ENCODE assay signal across 9 cellular contexts in genomic region chr3:10602769-10603768, GRCh38.
A peak's percentile ranks its signal among the peaks of the same experiment; 100 is the strongest.
DNase-seq lines count a peak whose midpoint lies in the region; FAIRE-seq and TF ChIP-seq lines count a peak whose summit lies in the region.
"Had no signal": no experiment of that assay in that cellular context is flagged by ENCODE, and none has a peak within 500 bp of the region (broad histone marks: within the 10 kb centered on the region; RNA-seq: fewer than 3 reads in every experiment).

No MANE protein-coding gene starts in this region.

- peaks cover 33% of the 10 kb centered on the region for H3K27me3 Mint-ChIP-seq in activated T-helper 1 cell treated with anti-CD3 and anti-CD28 coated beads, Interleukin-12 subunit alpha, Interleukin-12 subunit beta, Interleukin-2, Interleukin-4 antibody, amounts not matched to agents 30 ng/mL and 10 ng/mL and 1 ng/mL, durations not matched to agents 14 hours and 24 hours and 36 hours (ENCODE audit: insufficient read depth)
- H3K27me3 Mint-ChIP-seq in osteocyte (ENCODE audit: unreplicated experiment): peaks cover 22% of the 10 kb centered on the region

- peak overlapping the region; percentile 62 for H3K4me3 Mint-ChIP-seq in activated T-helper 1 cell treated with anti-CD3 and anti-CD28 coated beads, Interleukin-12 subunit alpha, Interleukin-12 subunit beta, Interleukin-2, Interleukin-4 antibody, amounts not matched to agents 30 ng/mL and 10 ng/mL and 1 ng/mL, durations not matched to agents 14 hours and 24 hours and 36 hours
- no peak overlapping the region for H3K4me3 Mint-ChIP-seq in osteocyte (ENCODE audit: unreplicated experiment)

- no peak for FAIRE-seq in GM12891 (lab: Jason Lieb, UNC)

- TF ChIP-seq POLR2A in GM12891 (IDR thresholded peaks at IDR 0.05; ENCODE audit: low read depth, low read length): no peak

- peak; percentile 34 for DNase-seq in GM12891 (ENCODE audit: insufficient read length, low spot score)
- peak; percentile 91 to 96 for DNase-seq in NCI-H524 (lab: John Stamatoyannopoulos, UW)
- peak; percentile 47 for DNase-seq in activated T-helper 1 cell treated with anti-CD3 and anti-CD28 coated beads, Interleukin-12 subunit alpha, Interleukin-12 subunit beta, Interleukin-2, Interleukin-4 antibody, amounts not matched to agents 30 ng/mL and 10 ng/mL and 1 ng/mL, durations not matched to agents 14 hours and 24 hours and 36 hours (ENCODE audit: low spot score)
- peak; percentile 13 to 45 (median 24) for DNase-seq in stimulated activated CD4-positive, alpha-beta T cell treated with anti-CD3 and anti-CD28 coated beads, Interleukin-1b, Interleukin-23, amount 100 ng/mL, for 24 hours (ENCODE audit: low read depth in 4 of 4, low spot score in 1 of 4)
- DNase-seq in GOT3 (lab: John Stamatoyannopoulos, UW): no peak
- DNase-seq in osteocyte (ENCODE audit: extremely low spot score, unreplicated experiment): no peak
- DNase-seq in SKM-1 (lab: John Stamatoyannopoulos, UW; ENCODE audit: unreplicated experiment): no peak
- no peak for DNase-seq in amygdala (lab: John Stamatoyannopoulos, UW)
- DNase-seq: ovary had no signal

- no peak for TF ChIP-seq CTCF in osteocyte (IDR thresholded peaks at IDR 0.05)

- H3K4me1 Mint-ChIP-seq in activated T-helper 1 cell treated with anti-CD3 and anti-CD28 coated beads, Interleukin-12 subunit alpha, Interleukin-12 subunit beta, Interleukin-2, Interleukin-4 antibody, amounts not matched to agents 30 ng/mL and 10 ng/mL and 1 ng/mL, durations not matched to agents 14 hours and 24 hours and 36 hours (ENCODE audit: low read depth): peaks cover 25% of the 10 kb centered on the region
- no peaks in the 10 kb centered on the region for H3K4me1 Mint-ChIP-seq in osteocyte (ENCODE audit: unreplicated experiment)

- H3K36me3 Mint-ChIP-seq in activated T-helper 1 cell treated with anti-CD3 and anti-CD28 coated beads, Interleukin-12 subunit alpha, Interleukin-12 subunit beta, Interleukin-2, Interleukin-4 antibody, amounts not matched to agents 30 ng/mL and 10 ng/mL and 1 ng/mL, durations not matched to agents 14 hours and 24 hours and 36 hours (ENCODE audit: low read depth): no peaks in the 10 kb centered on the region
- H3K36me3 Mint-ChIP-seq in osteocyte (ENCODE audit: unreplicated experiment): no peaks in the 10 kb centered on the region

- intact Hi-C loops in activated T-helper 1 cell treated with anti-CD3 and anti-CD28 coated beads, Interleukin-12 subunit alpha, Interleukin-12 subunit beta, Interleukin-2, Interleukin-4 antibody, amounts not matched to agents 30 ng/mL and 10 ng/mL and 1 ng/mL, durations not matched to agents 14 hours and 24 hours and 36 hours (cut with micrococcal nuclease): loop anchor here (1.0 kb wide), 1 partner anchor 51 kb away; no protein-coding TSS in a partner anchor

- no peaks in the 10 kb centered on the region for H3K9me3 Mint-ChIP-seq in activated T-helper 1 cell treated with anti-CD3 and anti-CD28 coated beads, Interleukin-12 subunit alpha, Interleukin-12 subunit beta, Interleukin-2, Interleukin-4 antibody, amounts not matched to agents 30 ng/mL and 10 ng/mL and 1 ng/mL, durations not matched to agents 14 hours and 24 hours and 36 hours
- H3K9me3 Mint-ChIP-seq in osteocyte (ENCODE audit: unreplicated experiment): no peaks in the 10 kb centered on the region

- H3K27ac Mint-ChIP-seq in activated T-helper 1 cell treated with anti-CD3 and anti-CD28 coated beads, Interleukin-12 subunit alpha, Interleukin-12 subunit beta, Interleukin-2, Interleukin-4 antibody, amounts not matched to agents 30 ng/mL and 10 ng/mL and 1 ng/mL, durations not matched to agents 14 hours and 24 hours and 36 hours: no peak overlapping the region
- H3K27ac Mint-ChIP-seq in osteocyte (ENCODE audit: unreplicated experiment): no peak overlapping the region

TF ChIP-seq in GM12891, 5 proteins besides CTCF, POLR2A, EP300 and RAD21:
- no peak for TF ChIP-seq POU2F2 (IDR thresholded peaks at IDR 0.05; ENCODE audit: low read depth, low read length)
- no peak for TF ChIP-seq PAX5 (IDR thresholded peaks at IDR 0.05; ENCODE audit: insufficient read depth, low read length, severe bottlenecking)
- no peak for TF ChIP-seq POLR2AphosphoS5 (IDR thresholded peaks at IDR 0.05; ENCODE audit: low read depth, low read length)
- no peak for TF ChIP-seq SPI1 (IDR thresholded peaks at IDR 0.05; ENCODE audit: low read depth, low read length)
- TF ChIP-seq TAF1 (IDR thresholded peaks at IDR 0.05; ENCODE audit: low read depth, low read length): no peak
TF ChIP-seq in GM12891: peak in this region for 0.

Comparison
In these comparisons a context has a peak if more than half of its experiments do, and no peak if none do; other contexts are left out.
1. DNase-seq: peak in GM12891 (single experiment), NCI-H524 (2 of 2), activated T-helper 1 cell treated with anti-CD3 and anti-CD28 coated beads, Interleukin-12 subunit alpha, Interleukin-12 subunit beta, Interleukin-2, Interleukin-4 antibody, amounts not matched to agents 30 ng/mL and 10 ng/mL and 1 ng/mL, durations not matched to agents 14 hours and 24 hours and 36 hours (single experiment) and stimulated activated CD4-positive, alpha-beta T cell treated with anti-CD3 and anti-CD28 coated beads, Interleukin-1b, Interleukin-23, amount 100 ng/mL, for 24 hours (4 of 4); none in GOT3 (single experiment), osteocyte (single experiment), SKM-1 (single experiment) and amygdala (0 of 56).